In the genomic region with DNA sequence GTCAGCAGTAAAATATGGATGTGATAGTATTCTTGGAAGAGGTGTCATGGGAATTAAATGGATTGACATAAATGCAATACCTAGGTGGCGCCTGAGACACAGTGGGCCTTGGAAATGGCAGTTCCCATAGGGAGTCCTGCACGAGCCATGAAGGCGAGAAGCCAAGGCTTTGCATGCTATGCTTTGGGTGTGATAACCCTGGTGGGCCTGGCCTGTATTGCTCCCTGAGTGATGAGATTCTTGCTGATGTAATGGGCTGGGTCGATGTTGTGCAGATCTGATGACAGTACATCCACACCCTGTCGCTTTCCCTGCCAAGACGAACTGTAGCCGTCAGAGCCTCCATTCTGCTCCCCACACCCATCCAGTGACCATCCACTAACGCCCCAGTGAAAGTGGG, we compare ENCODE assay signal across 1 cellular context.
TF ChIP-seq lines count a peak whose summit lies in the region.

No MANE protein-coding gene starts in this region.

TF ChIP-seq in HEK293T, 16 proteins besides CTCF, POLR2A, EP300 and RAD21 (continued from another document):
- no peak for TF ChIP-seq FOXK2 (IDR thresholded peaks at IDR 0.05)
- TF ChIP-seq NFRKB (IDR thresholded peaks at IDR 0.05): no peak
- no peak for TF ChIP-seq HDGF (IDR thresholded peaks at IDR 0.05; ENCODE audit: borderline replicate concordance)
- no peak for TF ChIP-seq L3MBTL2 (conservative IDR thresholded peaks at IDR 0.05)
- TF ChIP-seq FOXM1 (IDR thresholded peaks at IDR 0.05; ENCODE audit: borderline replicate concordance): no peak
